1 cellular context compared by ENCODE assay signal in the genomic region with DNA sequence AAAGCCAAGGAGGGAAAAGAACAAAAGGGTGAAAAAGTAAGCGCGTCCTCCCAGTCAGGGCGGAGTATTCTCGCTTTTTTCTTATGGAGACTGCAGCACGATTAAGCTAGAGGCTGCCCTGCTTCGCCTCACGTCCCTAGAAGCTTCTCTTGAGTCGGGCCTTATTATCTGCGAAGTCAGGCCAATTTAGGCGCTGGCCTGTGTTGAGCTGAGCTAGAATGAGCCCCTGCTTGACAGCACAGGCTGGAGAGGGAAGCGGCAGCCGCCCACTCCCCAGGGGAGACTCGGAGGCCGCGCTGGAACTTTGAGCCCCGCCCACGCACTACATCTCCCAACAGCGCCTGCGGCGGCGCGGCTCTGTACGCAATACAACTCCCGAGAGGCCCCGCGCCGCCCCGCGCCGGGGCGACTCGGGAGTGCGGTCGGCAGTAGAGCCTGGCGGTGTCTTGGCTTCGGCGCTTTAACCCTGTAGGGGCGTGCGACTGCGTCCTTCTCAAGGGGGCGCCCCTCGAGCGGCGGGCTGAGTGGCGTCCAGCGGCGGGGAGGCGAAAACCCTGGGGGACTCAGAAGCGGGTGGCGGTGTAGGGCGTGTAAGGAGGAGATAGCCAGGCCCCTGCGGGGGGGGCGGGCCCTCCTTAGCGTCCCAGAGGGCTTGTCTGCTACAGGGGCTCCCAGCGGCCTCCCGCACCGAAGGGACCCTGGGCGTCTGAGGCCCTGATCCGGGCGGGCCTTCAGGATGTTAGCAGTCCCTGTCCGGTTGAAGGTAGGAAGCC.
TF ChIP-seq lines count a peak whose summit lies in the region.

No MANE protein-coding gene starts in this region.

TF ChIP-seq in HEK293, 187 proteins besides CTCF, POLR2A, EP300 and RAD21 (continued from another document and continues in another):
- TF ChIP-seq, protein P1, sequence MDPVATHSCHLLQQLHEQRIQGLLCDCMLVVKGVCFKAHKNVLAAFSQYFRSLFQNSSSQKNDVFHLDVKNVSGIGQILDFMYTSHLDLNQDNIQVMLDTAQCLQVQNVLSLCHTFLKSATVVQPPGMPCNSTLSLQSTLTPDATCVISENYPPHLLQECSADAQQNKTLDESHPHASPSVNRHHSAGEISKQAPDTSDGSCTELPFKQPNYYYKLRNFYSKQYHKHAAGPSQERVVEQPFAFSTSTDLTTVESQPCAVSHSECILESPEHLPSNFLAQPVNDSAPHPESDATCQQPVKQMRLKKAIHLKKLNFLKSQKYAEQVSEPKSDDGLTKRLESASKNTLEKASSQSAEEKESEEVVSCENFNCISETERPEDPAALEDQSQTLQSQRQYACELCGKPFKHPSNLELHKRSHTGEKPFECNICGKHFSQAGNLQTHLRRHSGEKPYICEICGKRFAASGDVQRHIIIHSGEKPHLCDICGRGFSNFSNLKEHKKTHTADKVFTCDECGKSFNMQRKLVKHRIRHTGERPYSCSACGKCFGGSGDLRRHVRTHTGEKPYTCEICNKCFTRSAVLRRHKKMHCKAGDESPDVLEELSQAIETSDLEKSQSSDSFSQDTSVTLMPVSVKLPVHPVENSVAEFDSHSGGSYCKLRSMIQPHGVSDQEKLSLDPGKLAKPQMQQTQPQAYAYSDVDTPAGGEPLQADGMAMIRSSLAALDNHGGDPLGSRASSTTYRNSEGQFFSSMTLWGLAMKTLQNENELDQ (tag by site-specific recombination; IDR thresholded peaks at IDR 0.05; ENCODE audit: low read depth): no peak
- TF ChIP-seq ZIC2 (tag by site-specific recombination; IDR thresholded peaks at IDR 0.05): peak; percentile 96
- no peak for TF ChIP-seq TCF7L2 (IDR thresholded peaks at IDR 0.05; ENCODE audit: borderline replicate concordance, low read depth, low read length)
- TF ChIP-seq, protein P2, sequence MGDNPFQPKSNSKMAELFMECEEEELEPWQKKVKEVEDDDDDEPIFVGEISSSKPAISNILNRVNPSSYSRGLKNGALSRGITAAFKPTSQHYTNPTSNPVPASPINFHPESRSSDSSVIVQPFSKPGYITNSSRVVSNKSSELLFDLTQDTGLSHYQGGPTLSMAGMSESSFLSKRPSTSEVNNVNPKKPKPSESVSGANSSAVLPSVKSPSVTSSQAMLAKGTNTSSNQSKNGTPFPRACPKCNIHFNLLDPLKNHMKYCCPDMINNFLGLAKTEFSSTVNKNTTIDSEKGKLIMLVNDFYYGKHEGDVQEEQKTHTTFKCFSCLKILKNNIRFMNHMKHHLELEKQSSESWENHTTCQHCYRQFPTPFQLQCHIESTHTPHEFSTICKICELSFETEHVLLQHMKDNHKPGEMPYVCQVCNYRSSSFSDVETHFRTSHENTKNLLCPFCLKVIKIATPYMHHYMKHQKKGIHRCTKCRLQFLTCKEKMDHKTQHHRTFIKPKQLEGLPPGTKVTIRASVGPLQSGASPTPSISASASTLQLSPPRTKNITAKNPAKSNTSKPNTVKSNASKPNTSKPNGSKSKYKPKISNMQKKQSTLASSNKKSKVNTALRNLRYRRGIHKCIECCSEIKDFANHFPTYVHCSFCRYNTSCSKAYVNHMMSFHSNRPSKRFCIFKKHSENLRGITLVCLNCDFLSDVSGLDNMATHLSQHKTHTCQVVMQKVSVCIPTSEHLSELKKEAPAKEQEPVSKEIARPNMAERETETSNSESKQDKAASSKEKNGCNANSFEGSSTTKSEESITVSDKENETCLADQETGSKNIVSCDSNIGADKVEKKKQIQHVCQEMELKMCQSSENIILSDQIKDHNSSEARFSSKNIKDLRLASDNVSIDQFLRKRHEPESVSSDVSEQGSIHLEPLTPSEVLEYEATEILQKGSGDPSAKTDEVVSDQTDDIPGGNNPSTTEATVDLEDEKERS (tag by site-specific recombination; IDR thresholded peaks at IDR 0.05): no peak
- peak; percentile 76; the same call in 1 of the 2 replicates for TF ChIP-seq ZBTB48 (tag by site-specific recombination; IDR thresholded peaks at IDR 0.05)
- peak; percentile 42; the same call in 1 of the 2 replicates for TF ChIP-seq ZNF341 (tag by site-specific recombination; IDR thresholded peaks at IDR 0.05; ENCODE audit: low read depth)
- no peak for TF ChIP-seq ZNF223 (tag by site-specific recombination; IDR thresholded peaks at IDR 0.05)
- no peak for TF ChIP-seq ZNF114 (tag by site-specific recombination; IDR thresholded peaks at IDR 0.05)
- TF ChIP-seq ZNF394 (tag by site-specific recombination; IDR thresholded peaks at IDR 0.05; ENCODE audit: borderline replicate concordance): 0 out of 2 replicates have a peak, but pooled peaks have one; percentile 31
- peak; percentile 40; the same call in 1 of the 2 replicates for TF ChIP-seq ZNF2 (tag by site-specific recombination; IDR thresholded peaks at IDR 0.05)
- TF ChIP-seq ZNF404 (tag by site-specific recombination; IDR thresholded peaks at IDR 0.05): no peak
- 0 out of 2 replicates have a peak, but pooled peaks have one; percentile 58 for TF ChIP-seq ZBTB7A (tag by site-specific recombination; IDR thresholded peaks at IDR 0.05; ENCODE audit: low read depth)
- TF ChIP-seq OVOL3 (tag by site-specific recombination; IDR thresholded peaks at IDR 0.05): no peak
- TF ChIP-seq, protein P3, sequence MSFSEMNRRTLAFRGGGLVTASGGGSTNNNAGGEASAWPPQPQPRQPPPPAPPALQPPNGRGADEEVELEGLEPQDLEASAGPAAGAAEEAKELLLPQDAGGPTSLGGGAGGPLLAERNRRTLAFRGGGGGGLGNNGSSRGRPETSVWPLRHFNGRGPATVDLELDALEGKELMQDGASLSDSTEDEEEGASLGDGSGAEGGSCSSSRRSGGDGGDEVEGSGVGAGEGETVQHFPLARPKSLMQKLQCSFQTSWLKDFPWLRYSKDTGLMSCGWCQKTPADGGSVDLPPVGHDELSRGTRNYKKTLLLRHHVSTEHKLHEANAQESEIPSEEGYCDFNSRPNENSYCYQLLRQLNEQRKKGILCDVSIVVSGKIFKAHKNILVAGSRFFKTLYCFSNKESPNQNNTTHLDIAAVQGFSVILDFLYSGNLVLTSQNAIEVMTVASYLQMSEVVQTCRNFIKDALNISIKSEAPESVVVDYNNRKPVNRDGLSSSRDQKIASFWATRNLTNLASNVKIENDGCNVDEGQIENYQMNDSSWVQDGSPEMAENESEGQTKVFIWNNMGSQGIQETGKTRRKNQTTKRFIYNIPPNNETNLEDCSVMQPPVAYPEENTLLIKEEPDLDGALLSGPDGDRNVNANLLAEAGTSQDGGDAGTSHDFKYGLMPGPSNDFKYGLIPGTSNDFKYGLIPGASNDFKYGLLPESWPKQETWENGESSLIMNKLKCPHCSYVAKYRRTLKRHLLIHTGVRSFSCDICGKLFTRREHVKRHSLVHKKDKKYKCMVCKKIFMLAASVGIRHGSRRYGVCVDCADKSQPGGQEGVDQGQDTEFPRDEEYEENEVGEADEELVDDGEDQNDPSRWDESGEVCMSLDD (tag by site-specific recombination; IDR thresholded peaks at IDR 0.05): peak; percentile 55
- TF ChIP-seq ZBTB8A (tag by site-specific recombination; IDR thresholded peaks at IDR 0.05): peak; percentile 97
- TF ChIP-seq, protein P4, sequence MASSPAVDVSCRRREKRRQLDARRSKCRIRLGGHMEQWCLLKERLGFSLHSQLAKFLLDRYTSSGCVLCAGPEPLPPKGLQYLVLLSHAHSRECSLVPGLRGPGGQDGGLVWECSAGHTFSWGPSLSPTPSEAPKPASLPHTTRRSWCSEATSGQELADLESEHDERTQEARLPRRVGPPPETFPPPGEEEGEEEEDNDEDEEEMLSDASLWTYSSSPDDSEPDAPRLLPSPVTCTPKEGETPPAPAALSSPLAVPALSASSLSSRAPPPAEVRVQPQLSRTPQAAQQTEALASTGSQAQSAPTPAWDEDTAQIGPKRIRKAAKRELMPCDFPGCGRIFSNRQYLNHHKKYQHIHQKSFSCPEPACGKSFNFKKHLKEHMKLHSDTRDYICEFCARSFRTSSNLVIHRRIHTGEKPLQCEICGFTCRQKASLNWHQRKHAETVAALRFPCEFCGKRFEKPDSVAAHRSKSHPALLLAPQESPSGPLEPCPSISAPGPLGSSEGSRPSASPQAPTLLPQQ (tag by site-specific recombination; IDR thresholded peaks at IDR 0.05): peak; percentile 64; the same call in 1 of the 2 replicates
- TF ChIP-seq HOXC10 (CRISPR knock-in tag; IDR thresholded peaks at IDR 0.05): peak; percentile 18; the same call in 1 of the 2 replicates
- peak; percentile 93 for TF ChIP-seq GLIS1 (tag by site-specific recombination; IDR thresholded peaks at IDR 0.05)
- TF ChIP-seq ZNF629 (tag by site-specific recombination; IDR thresholded peaks at IDR 0.05): peak; percentile 61
- TF ChIP-seq, protein P5, sequence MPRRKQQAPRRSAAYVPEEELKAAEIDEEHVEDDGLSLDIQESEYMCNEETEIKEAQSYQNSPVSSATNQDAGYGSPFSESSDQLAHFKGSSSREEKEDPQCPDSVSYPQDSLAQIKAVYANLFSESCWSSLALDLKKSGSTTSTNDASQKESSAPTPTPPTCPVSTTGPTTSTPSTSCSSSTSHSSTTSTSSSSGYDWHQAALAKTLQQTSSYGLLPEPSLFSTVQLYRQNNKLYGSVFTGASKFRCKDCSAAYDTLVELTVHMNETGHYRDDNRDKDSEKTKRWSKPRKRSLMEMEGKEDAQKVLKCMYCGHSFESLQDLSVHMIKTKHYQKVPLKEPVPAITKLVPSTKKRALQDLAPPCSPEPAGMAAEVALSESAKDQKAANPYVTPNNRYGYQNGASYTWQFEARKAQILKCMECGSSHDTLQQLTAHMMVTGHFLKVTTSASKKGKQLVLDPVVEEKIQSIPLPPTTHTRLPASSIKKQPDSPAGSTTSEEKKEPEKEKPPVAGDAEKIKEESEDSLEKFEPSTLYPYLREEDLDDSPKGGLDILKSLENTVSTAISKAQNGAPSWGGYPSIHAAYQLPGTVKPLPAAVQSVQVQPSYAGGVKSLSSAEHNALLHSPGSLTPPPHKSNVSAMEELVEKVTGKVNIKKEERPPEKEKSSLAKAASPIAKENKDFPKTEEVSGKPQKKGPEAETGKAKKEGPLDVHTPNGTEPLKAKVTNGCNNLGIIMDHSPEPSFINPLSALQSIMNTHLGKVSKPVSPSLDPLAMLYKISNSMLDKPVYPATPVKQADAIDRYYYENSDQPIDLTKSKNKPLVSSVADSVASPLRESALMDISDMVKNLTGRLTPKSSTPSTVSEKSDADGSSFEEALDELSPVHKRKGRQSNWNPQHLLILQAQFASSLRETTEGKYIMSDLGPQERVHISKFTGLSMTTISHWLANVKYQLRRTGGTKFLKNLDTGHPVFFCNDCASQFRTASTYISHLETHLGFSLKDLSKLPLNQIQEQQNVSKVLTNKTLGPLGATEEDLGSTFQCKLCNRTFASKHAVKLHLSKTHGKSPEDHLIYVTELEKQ (tag by site-specific recombination; IDR thresholded peaks at IDR 0.05; ENCODE audit: borderline replicate concordance): 0 out of 2 replicates have a peak, but pooled peaks have one; percentile 22
- peak; percentile 92 for TF ChIP-seq ZEB2 (tag by site-specific recombination; IDR thresholded peaks at IDR 0.05)
- no peak for TF ChIP-seq ZNF560 (tag by site-specific recombination; IDR thresholded peaks at IDR 0.05; ENCODE audit: borderline replicate concordance)
- TF ChIP-seq ZNF112 (tag by site-specific recombination; IDR thresholded peaks at IDR 0.05): no peak
- TF ChIP-seq EGR2 (tag by site-specific recombination; IDR thresholded peaks at IDR 0.05; ENCODE audit: low read depth): peak; percentile 84
- TF ChIP-seq, protein P6, sequence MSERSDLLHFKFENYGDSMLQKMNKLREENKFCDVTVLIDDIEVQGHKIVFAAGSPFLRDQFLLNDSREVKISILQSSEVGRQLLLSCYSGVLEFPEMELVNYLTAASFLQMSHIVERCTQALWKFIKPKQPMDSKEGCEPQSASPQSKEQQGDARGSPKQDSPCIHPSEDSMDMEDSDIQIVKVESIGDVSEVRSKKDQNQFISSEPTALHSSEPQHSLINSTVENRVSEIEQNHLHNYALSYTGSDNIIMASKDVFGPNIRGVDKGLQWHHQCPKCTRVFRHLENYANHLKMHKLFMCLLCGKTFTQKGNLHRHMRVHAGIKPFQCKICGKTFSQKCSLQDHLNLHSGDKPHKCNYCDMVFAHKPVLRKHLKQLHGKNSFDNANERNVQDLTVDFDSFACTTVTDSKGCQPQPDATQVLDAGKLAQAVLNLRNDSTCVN (tag by site-specific recombination; optimal IDR thresholded peaks at IDR 0.05): peak; percentile 92
- 0 out of 2 replicates have a peak, but pooled peaks have one; percentile 13 for TF ChIP-seq ZNF785 (tag by site-specific recombination; IDR thresholded peaks at IDR 0.05)
- TF ChIP-seq ZNF311 (tag by site-specific recombination; IDR thresholded peaks at IDR 0.05; ENCODE audit: borderline replicate concordance): no peak
- TF ChIP-seq ZNF292 (tag by site-specific recombination; IDR thresholded peaks at IDR 0.05; ENCODE audit: borderline replicate concordance, low read depth): no peak
- TF ChIP-seq, protein P7, sequence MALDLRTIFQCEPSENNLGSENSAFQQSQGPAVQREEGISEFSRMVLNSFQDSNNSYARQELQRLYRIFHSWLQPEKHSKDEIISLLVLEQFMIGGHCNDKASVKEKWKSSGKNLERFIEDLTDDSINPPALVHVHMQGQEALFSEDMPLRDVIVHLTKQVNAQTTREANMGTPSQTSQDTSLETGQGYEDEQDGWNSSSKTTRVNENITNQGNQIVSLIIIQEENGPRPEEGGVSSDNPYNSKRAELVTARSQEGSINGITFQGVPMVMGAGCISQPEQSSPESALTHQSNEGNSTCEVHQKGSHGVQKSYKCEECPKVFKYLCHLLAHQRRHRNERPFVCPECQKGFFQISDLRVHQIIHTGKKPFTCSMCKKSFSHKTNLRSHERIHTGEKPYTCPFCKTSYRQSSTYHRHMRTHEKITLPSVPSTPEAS (tag by site-specific recombination; IDR thresholded peaks at IDR 0.05): no peak
- peak; percentile 90 for TF ChIP-seq KLF9 (tag by site-specific recombination; IDR thresholded peaks at IDR 0.05; ENCODE audit: low read depth)
